Comparison of ENCODE assay signal across 9 cellular contexts in genomic region chr14:105974902-105975301, GRCh38.
DNase-seq lines count a peak whose midpoint lies in the region; ATAC-seq, FAIRE-seq and TF ChIP-seq lines count a peak whose summit lies in the region.
"Had no signal": no experiment of that assay in that cellular context is flagged by ENCODE, and none has a peak within 500 bp of the region (broad histone marks: within the 10 kb centered on the region; RNA-seq: fewer than 3 reads in every experiment).

No MANE protein-coding gene starts in this region.

- TF ChIP-seq CTCF in AG09309 (IDR thresholded peaks at IDR 0.05; ENCODE audit: control insufficient read depth, insufficient read depth, low read depth, low read length, missing control alignments): peak; percentile 39
- peak; percentile 13 for TF ChIP-seq CTCF in kidney (IDR thresholded peaks at IDR 0.05; ENCODE audit: borderline replicate concordance, extremely low read depth, insufficient read depth)

- no peaks in the 10 kb centered on the region for H3K36me3 ChIP-seq in kidney (ENCODE audit: control insufficient read depth in 1 of 2, insufficient read depth in 2 of 2, low read length in 2 of 2)
- no peaks in the 10 kb centered on the region for H3K36me3 ChIP-seq in aorta (ENCODE audit: control insufficient read depth in 1 of 2, insufficient read depth in 2 of 2, low read length in 1 of 2)
- H3K36me3 ChIP-seq: thoracic aorta had no signal

- DNase-seq in AG09309 (ENCODE audit: low read depth) (no peak), HuH-7.5 (ENCODE audit: low spot score) (peak; percentile 3), kidney (no peak), aorta (no peak), epidermal melanocyte (ENCODE audit: insufficient read length, low spot score) (no peak)
- peak; percentile 43 for DNase-seq in activated CD4-positive, CD25-positive, alpha-beta regulatory T cell treated with anti-CD3 and anti-CD28 coated beads, Interleukin-2, amount 50 U/mL, for 72 hours

- H3K4me1 ChIP-seq in kidney (ENCODE audit: control insufficient read depth in 1 of 2, insufficient read depth in 1 of 2, low read depth in 1 of 2, low read length in 2 of 2): no peaks in the 10 kb centered on the region
- H3K4me1 ChIP-seq in aorta (ENCODE audit: control insufficient read depth in 1 of 2, insufficient read depth in 2 of 2, low read length in 2 of 2): no peaks in the 10 kb centered on the region

- H3K9ac ChIP-seq in kidney (ENCODE audit: low read length in 2 of 2): no peak overlapping the region

- no peak for FAIRE-seq in kidney (lab: Jason Lieb, UNC)

- no peaks in the 10 kb centered on the region for H3K27me3 ChIP-seq in aorta (ENCODE audit: control insufficient read depth in 1 of 2, insufficient read depth in 2 of 2, low read length in 1 of 2)

- peak; percentile 26 for ATAC-seq in aorta (ENCODE audit: low FRiP score)
- ATAC-seq in HG03097 (IDR thresholded peaks at IDR 0.05; ENCODE audit: low FRiP score, unreplicated experiment): no peak
- ATAC-seq in GM18505 (IDR thresholded peaks at IDR 0.05; ENCODE audit: unreplicated experiment): no peak

- H3K9me3 ChIP-seq in kidney (ENCODE audit: control insufficient read depth in 1 of 2, low read length in 2 of 2) (no peaks in the 10 kb centered on the region), aorta (ENCODE audit: control insufficient read depth, low read length) (no peaks in the 10 kb centered on the region)
- H3K9me3 ChIP-seq: thoracic aorta had no signal

- TF ChIP-seq POLR2A in GM18505 (IDR thresholded peaks at IDR 0.05; ENCODE audit: borderline replicate concordance, extremely low read depth, insufficient read depth, insufficient read length): no peak

- WGBS in aorta, 2 donors: 32 to 37% methylated on average over 6 of the region's 6 CpGs

- intact Hi-C loops in kidney (cut with DNase I): no loop called here
- intact Hi-C loops in aorta (cut with DNase I): no loop called here

- H3K27ac ChIP-seq in kidney (ENCODE audit: low read depth in 2 of 2, low read length in 2 of 2) (no peak overlapping the region), aorta (ENCODE audit: low read depth in 1 of 2, low read length in 2 of 2) (no peak overlapping the region)
- H3K27ac ChIP-seq: thoracic aorta had no signal

- H3K4me3 ChIP-seq in AG09309 (ENCODE audit: control insufficient read depth, low read depth, low read length) (no peak overlapping the region), kidney (ENCODE audit: low read length in 2 of 2) (no peak overlapping the region), aorta (ENCODE audit: low read length in 2 of 2) (no peak overlapping the region)
- H3K4me3 ChIP-seq: thoracic aorta had no signal

Comparison
In these comparisons a context has a peak if more than half of its experiments do, and no peak if none do; other contexts are left out.
1. DNase-seq: peak in HuH-7.5 (single experiment) and activated CD4-positive, CD25-positive, alpha-beta regulatory T cell treated with anti-CD3 and anti-CD28 coated beads, Interleukin-2, amount 50 U/mL, for 72 hours (single experiment); none in AG09309 (single experiment), kidney (single experiment), aorta (0 of 2) and epidermal melanocyte (single experiment).